ENCODE assay signal across 8 cellular contexts in the genomic region with DNA sequence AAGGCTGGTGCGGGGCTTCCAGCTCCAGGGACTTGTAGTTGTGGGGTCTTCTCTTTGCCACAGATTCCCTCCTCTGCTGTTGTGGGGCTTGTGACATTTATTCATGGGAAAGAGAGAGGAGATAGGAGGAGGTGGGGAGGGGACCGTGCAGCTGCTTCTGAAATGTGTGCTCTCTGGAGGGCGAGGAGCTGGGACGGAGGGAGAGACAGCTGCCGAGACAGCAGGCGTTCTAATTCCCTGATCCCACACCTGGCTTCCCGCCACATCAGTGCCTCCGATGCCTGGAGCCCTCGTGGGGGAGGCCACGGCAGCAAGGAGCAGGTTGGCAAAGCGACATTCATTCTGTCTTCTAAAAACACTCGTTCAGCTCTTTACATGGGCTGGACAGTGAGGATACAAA.
DNase-seq lines count a peak whose midpoint lies in the region; ATAC-seq and TF ChIP-seq lines count a peak whose summit lies in the region.

No MANE protein-coding gene starts in this region.

- intact Hi-C loops in left colon (cut with DNase I, micrococcal nuclease) = no loop called here

- no peak for TF ChIP-seq CTCF in GM13976 (IDR thresholded peaks at IDR 0.05; ENCODE audit: borderline replicate concordance, control extremely low read depth, extremely low read depth, insufficient read depth, missing control alignments)

- peak overlapping the region; percentile 89 for H3K27ac ChIP-seq in angular gyrus (ENCODE audit: low read depth, low read length)
- peak overlapping the region; percentile 83 for H3K27ac ChIP-seq in substantia nigra (ENCODE audit: low read depth, low read length, poor library complexity, severe bottlenecking)

- ATAC-seq in left colon = peak; percentile 2

- in situ Hi-C loops in GM13976 (cut with MboI; ENCODE audit: low sequenced_read_pairs, unreplicated experiment) = no loop called here

- DNase-seq in NCI-H146 (lab: John Stamatoyannopoulos, UW) (peak; percentile 87), left colon (no peak), substantia nigra (lab: John Stamatoyannopoulos, UW) (peak in 8 of 49 donors; percentile 19 to 71 (median 34)), LoVo (ENCODE audit: low spot score) (no peak), GM13976 (ENCODE audit: low spot score) (no peak)
- DNase-seq in activated CD4-positive, alpha-beta T cell treated with anti-CD3 and anti-CD28 coated beads for 48 hours = no peak
- no peak for DNase-seq in activated CD4-positive, alpha-beta T cell treated with anti-CD3 and anti-CD28 coated beads for 4 hours
